In the genomic region with DNA sequence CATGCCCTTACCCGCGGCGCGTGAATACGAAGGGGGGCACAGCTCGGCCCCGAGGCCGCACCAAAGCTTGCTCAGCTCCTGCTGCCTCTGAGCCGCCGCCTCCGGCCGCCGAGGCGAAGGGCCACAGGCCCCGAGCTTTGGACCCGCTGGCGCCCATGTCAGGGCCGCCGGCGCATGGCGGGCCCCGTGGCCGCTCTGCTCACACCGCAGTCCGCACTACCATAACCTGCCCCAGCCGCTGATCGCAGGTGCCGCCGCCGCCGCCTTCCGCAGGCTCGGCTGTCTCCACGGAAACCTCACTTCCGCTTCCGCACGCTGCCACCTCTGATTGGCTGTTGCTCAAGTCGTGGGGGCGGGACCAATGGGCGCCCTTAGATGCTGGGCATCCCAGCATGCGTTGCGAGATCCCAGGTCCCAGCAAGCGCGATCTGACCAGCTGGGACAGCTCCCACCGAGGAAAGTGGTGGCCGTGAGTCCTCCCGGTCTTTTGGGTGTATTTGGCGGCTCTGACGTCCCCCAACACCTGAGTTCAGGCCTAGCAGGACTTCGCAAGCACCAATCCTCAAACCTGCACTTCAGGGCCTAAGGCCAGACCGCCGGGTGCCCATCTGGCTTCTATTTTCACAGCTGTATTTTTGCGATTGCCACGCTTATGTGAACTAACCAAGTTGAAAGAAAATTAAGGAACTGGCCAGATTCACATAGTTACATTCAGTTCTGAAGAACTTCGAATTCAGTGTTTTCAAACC, we compare ENCODE assay signal across 8 cellular contexts. TPM values are rescaled to one million over a fixed set of nuclear protein-coding genes. Genes with fewer than 3 reads are reported as not detected.
DNase-seq lines count a peak whose midpoint lies in the region; ATAC-seq lines count a peak whose summit lies in the region.

TSS of gene TUSC2 (minus strand) at position 281 of the 749 bp plus-strand sequence. CDS start at position 157, 124 bp downstream.

- POLR2A ChIA-PET in naive thymus-derived CD8-positive, alpha-beta T cell (lab: Charles Lee), result interaction anchor here (0.9 to 2.8 kb wide), 11 partner anchors 10 to 239 kb away, joined by 3 to 48 read pairs (median 9); partner anchors contain the start of genes C3orf18, CYB561D2, HYAL3 and IFRD2

- H3K4me1 Mint-ChIP-seq in activated T-helper 1 cell treated with anti-CD3 and anti-CD28 coated beads, Interleukin-12 subunit alpha, Interleukin-12 subunit beta, Interleukin-2, Interleukin-4 antibody, amounts not matched to agents 30 ng/mL and 10 ng/mL and 1 ng/mL, durations not matched to agents 14 hours and 24 hours and 36 hours (ENCODE audit: low read depth), result peaks cover 25% of the 10 kb centered on the region
- H3K4me1 Mint-ChIP-seq in naive thymus-derived CD8-positive, alpha-beta T cell, result peaks cover 6 to 38% (median 34%) of the 10 kb centered on the region in 4 donors

- H3K27ac ChIP-seq in KOPT-K1 (ENCODE audit: low read depth, low read length, poor library complexity, severe bottlenecking), result peak within 1 kb of the TSS; percentile 59

- H3K36me3 Mint-ChIP-seq in activated T-helper 1 cell treated with anti-CD3 and anti-CD28 coated beads, Interleukin-12 subunit alpha, Interleukin-12 subunit beta, Interleukin-2, Interleukin-4 antibody, amounts not matched to agents 30 ng/mL and 10 ng/mL and 1 ng/mL, durations not matched to agents 14 hours and 24 hours and 36 hours (ENCODE audit: low read depth), result peaks cover 29% of the 10 kb centered on the region
- H3K36me3 Mint-ChIP-seq in naive thymus-derived CD8-positive, alpha-beta T cell, result peaks cover 0 to 32% (median 0%) of the 10 kb centered on the region in 3 donors

- DNase-seq in DMS79 (lab: John Stamatoyannopoulos, UW) (peak; percentile 73), RPMI7951 (ENCODE audit: low read depth) (peak; percentile 96), fibroblast of gingiva (ENCODE audit: low read depth) (peak; percentile 93)
- DNase-seq in activated T-helper 1 cell treated with anti-CD3 and anti-CD28 coated beads, Interleukin-12 subunit alpha, Interleukin-12 subunit beta, Interleukin-2, Interleukin-4 antibody, amounts not matched to agents 30 ng/mL and 10 ng/mL and 1 ng/mL, durations not matched to agents 14 hours and 24 hours and 36 hours (ENCODE audit: low spot score), result peak; percentile 92
- peak; percentile 89 to 97 (median 92) for DNase-seq in naive thymus-derived CD8-positive, alpha-beta T cell
- DNase-seq in stimulated activated naive CD4-positive, alpha-beta T cell (lab: John Stamatoyannopoulos, UW), result peak; percentile 87 to 94 (median 92)

- no peaks in the 10 kb centered on the region for H3K9me3 Mint-ChIP-seq in activated T-helper 1 cell treated with anti-CD3 and anti-CD28 coated beads, Interleukin-12 subunit alpha, Interleukin-12 subunit beta, Interleukin-2, Interleukin-4 antibody, amounts not matched to agents 30 ng/mL and 10 ng/mL and 1 ng/mL, durations not matched to agents 14 hours and 24 hours and 36 hours
- H3K9me3 Mint-ChIP-seq in naive thymus-derived CD8-positive, alpha-beta T cell, result no peaks in the 10 kb centered on the region

- peak within 1 kb of the TSS; percentile 88 for H3K27ac Mint-ChIP-seq in activated T-helper 1 cell treated with anti-CD3 and anti-CD28 coated beads, Interleukin-12 subunit alpha, Interleukin-12 subunit beta, Interleukin-2, Interleukin-4 antibody, amounts not matched to agents 30 ng/mL and 10 ng/mL and 1 ng/mL, durations not matched to agents 14 hours and 24 hours and 36 hours
- peak within 1 kb of the TSS; percentile 85 to 97 (median 95) for H3K27ac Mint-ChIP-seq in naive thymus-derived CD8-positive, alpha-beta T cell

- ATAC-seq in GM21786 (IDR thresholded peaks at IDR 0.05; ENCODE audit: unreplicated experiment), result peak; percentile 93
- peak; percentile 93 to 96 for ATAC-seq in naive thymus-derived CD8-positive, alpha-beta T cell

- H3K4me3 Mint-ChIP-seq in activated T-helper 1 cell treated with anti-CD3 and anti-CD28 coated beads, Interleukin-12 subunit alpha, Interleukin-12 subunit beta, Interleukin-2, Interleukin-4 antibody, amounts not matched to agents 30 ng/mL and 10 ng/mL and 1 ng/mL, durations not matched to agents 14 hours and 24 hours and 36 hours, result peak within 1 kb of the TSS; percentile 93
- H3K4me3 Mint-ChIP-seq in naive thymus-derived CD8-positive, alpha-beta T cell, result peak within 1 kb of the TSS; percentile 84 to 97 (median 94)

- no peaks in the 10 kb centered on the region for H3K9me3 ChIP-seq in KOPT-K1 (ENCODE audit: insufficient read depth, low read length, poor library complexity, severe bottlenecking)

- peaks cover 71% of the 10 kb centered on the region for H3K36me3 ChIP-seq in KOPT-K1 (ENCODE audit: insufficient read depth, low read length)

- intact Hi-C loops in activated T-helper 1 cell treated with anti-CD3 and anti-CD28 coated beads, Interleukin-12 subunit alpha, Interleukin-12 subunit beta, Interleukin-2, Interleukin-4 antibody, amounts not matched to agents 30 ng/mL and 10 ng/mL and 1 ng/mL, durations not matched to agents 14 hours and 24 hours and 36 hours (cut with micrococcal nuclease), result loop anchor here (1.0 kb wide), 4 partner anchors 8 to 36 kb away; partner anchors contain the start of genes HYAL3, IFRD2 and NAA80

- H3K27me3 Mint-ChIP-seq in activated T-helper 1 cell treated with anti-CD3 and anti-CD28 coated beads, Interleukin-12 subunit alpha, Interleukin-12 subunit beta, Interleukin-2, Interleukin-4 antibody, amounts not matched to agents 30 ng/mL and 10 ng/mL and 1 ng/mL, durations not matched to agents 14 hours and 24 hours and 36 hours (ENCODE audit: insufficient read depth), result no peaks in the 10 kb centered on the region
- no peaks in the 10 kb centered on the region for H3K27me3 Mint-ChIP-seq in naive thymus-derived CD8-positive, alpha-beta T cell

RNA-seq across cellular contexts. Expression of gene TUSC2, which starts in this region (rescaled TPM):
- total RNA-seq in RPMI7951 (2014; rRNA removed; shearing (Covaris generic)), result 26.8 and 33.7 TPM in 2 replicates
- 27.9 and 29.9 TPM in 2 replicates for total RNA-seq in activated T-helper 1 cell treated with anti-CD3 and anti-CD28 coated beads, Interleukin-12 subunit alpha, Interleukin-12 subunit beta, Interleukin-2, Interleukin-4 antibody, amounts not matched to agents 30 ng/mL and 10 ng/mL and 1 ng/mL, durations not matched to agents 14 hours and 24 hours and 36 hours
- 10 to 100 TPM; 21.8 to 22.7 TPM for total RNA-seq in naive thymus-derived CD8-positive, alpha-beta T cell
- 10 to 100 TPM; 48.4 to 54.3 (median 53.7) TPM for polyA plus RNA-seq in naive thymus-derived CD8-positive, alpha-beta T cell

Comparison
In these comparisons a context has a peak if more than half of its experiments do, and no peak if none do; other contexts are left out.
1. Peak in every context shown above with its lines: DNase-seq, ATAC-seq and H3K27ac ChIP-seq.